9 cellular contexts compared by ENCODE assay signal in genomic region chr1:155591770-155592169, GRCh38. TPM values are rescaled to one million over a fixed set of nuclear protein-coding genes. Genes with fewer than 3 reads are reported as not detected.
DNase-seq lines count a peak whose midpoint lies in the region; FAIRE-seq and TF ChIP-seq lines count a peak whose summit lies in the region.
"Had no signal": no experiment of that assay in that cellular context is flagged by ENCODE, and none has a peak within 500 bp of the region (broad histone marks: within the 10 kb centered on the region; RNA-seq: fewer than 3 reads in every experiment).

No MANE protein-coding gene starts in this region.

- FAIRE-seq in keratinocyte (lab: Jason Lieb, UNC) = peak; percentile 57

- dilution Hi-C loops in keratinocyte (cut with MboI; ENCODE audit: extremely low pct_ligation_motif_present, low sequenced_read_pairs) = no loop called here

- H3K27ac ChIP-seq in keratinocyte (ENCODE audit: control insufficient read depth, insufficient read depth, low read length) (no peak overlapping the region), testis (no peak overlapping the region)
- H3K27ac ChIP-seq: BLaER1 had no signal

- no peak overlapping the region for H3K4me2 ChIP-seq in keratinocyte (ENCODE audit: control insufficient read depth, extremely low read depth, insufficient read depth, low read depth, low read length)
- H3K4me2 ChIP-seq: BLaER1 had no signal

- intact Hi-C loops in testis (cut with DNase I; ENCODE audit: low total_unique reads) = loop anchor here (10.0 kb wide), 2 partner anchors 267 to 337 kb away; partner anchors contain the start of genes ENTREP3 and RUSC1

- TF ChIP-seq POLR2A in testis (IDR thresholded peaks at IDR 0.05) = no peak

- WGBS in testis, 2 donors = 42 to 52% methylated on average over 6 of the region's 6 CpGs

- H2AFZ ChIP-seq in keratinocyte (ENCODE audit: control insufficient read depth, low read length) = peak overlapping the region; percentile 63

- no peak overlapping the region for H3K4me3 ChIP-seq in keratinocyte (ENCODE audit: control insufficient read depth in 2 of 3, extremely low read depth in 1 of 3, insufficient read depth in 2 of 3, low read depth in 1 of 3, low read length in 3 of 3)
- H3K4me3 ChIP-seq in testis = no peak overlapping the region
- H3K4me3 ChIP-seq: BLaER1 had no signal

- H3K79me2 ChIP-seq in keratinocyte (ENCODE audit: control insufficient read depth, insufficient read depth, low read length) = no peaks in the 10 kb centered on the region

- TF ChIP-seq CTCF in keratinocyte (optimal IDR thresholded peaks at IDR 0.05 in 1 of 3, IDR thresholded peaks at IDR 0.05 in 1 of 3, conservative IDR thresholded peaks at IDR 0.05 in 1 of 3; ENCODE audit: extremely low read depth in 1 of 3, insufficient read depth in 2 of 3, low read length in 3 of 3) = peak in 2 of 3 experiments; percentile 30 to 42
- peak; percentile 31 to 64 (median 56) for TF ChIP-seq CTCF in testis (IDR thresholded peaks at IDR 0.05)

- peak; percentile 28 to 90 (median 72) for DNase-seq in NCI-H1417 (lab: John Stamatoyannopoulos, UW)
- no peak for DNase-seq in NCI-H1417 treated with DMSO at 0.1 percent for 48 hours (lab: John Stamatoyannopoulos, UW)
- peak; percentile 42 for DNase-seq in HuH-7 (ENCODE audit: low spot score)
- peak; percentile 39 for DNase-seq in NOMO-1 treated with dmso at 0.1 percent for 144 hours (lab: John Stamatoyannopoulos, UW; ENCODE audit: unreplicated experiment)
- peak; percentile 26 to 82 for DNase-seq in T47D (ENCODE audit: low read depth in 1 of 2, low spot score in 1 of 2)
- no peak for DNase-seq in keratinocyte (ENCODE audit: low read depth, low spot score)
- peak; percentile 33 for DNase-seq in testis
- DNase-seq in islet precursor cell = no peak

- no peak overlapping the region for H3K9ac ChIP-seq in keratinocyte (ENCODE audit: control insufficient read depth, extremely low read depth, insufficient read depth, low read length)
- H3K9ac ChIP-seq: BLaER1 had no signal

- no peaks in the 10 kb centered on the region for H3K27me3 ChIP-seq in keratinocyte (ENCODE audit: control insufficient read depth, extremely low read depth, insufficient read depth, low read length)
- no peaks in the 10 kb centered on the region for H3K27me3 ChIP-seq in testis
- H3K27me3 ChIP-seq: BLaER1 had no signal

- no peaks in the 10 kb centered on the region for H3K9me1 ChIP-seq in keratinocyte (ENCODE audit: control insufficient read depth, extremely low read depth, insufficient read depth, low read length)

- in situ Hi-C loops in T47D (cut with HindIII; ENCODE audit: low pct_unique_long_range_greater_than_20kb, low sequenced_read_pairs) = no loop called here

- no peaks in the 10 kb centered on the region for H3K4me1 ChIP-seq in keratinocyte (ENCODE audit: control insufficient read depth, extremely low read depth, insufficient read depth, low read length)
- H3K4me1 ChIP-seq in testis = no peaks in the 10 kb centered on the region
- H3K4me1 ChIP-seq: BLaER1 had no signal

- H4K20me1 ChIP-seq in keratinocyte (ENCODE audit: control insufficient read depth, extremely low read depth, insufficient read depth, low read length) = no peaks in the 10 kb centered on the region
- H4K20me1 ChIP-seq: BLaER1 had no signal

- H3K36me3 ChIP-seq in keratinocyte (ENCODE audit: control insufficient read depth in 2 of 2, extremely low read depth in 1 of 2, insufficient read depth in 2 of 2, low read length in 2 of 2) (no peaks in the 10 kb centered on the region), testis (ENCODE audit: low read depth, missing control alignments) (no peaks in the 10 kb centered on the region)

- H3K9me3 ChIP-seq in keratinocyte (ENCODE audit: control insufficient read depth, low read depth, low read length) (no peaks in the 10 kb centered on the region), testis (no peaks in the 10 kb centered on the region)
- H3K9me3 ChIP-seq: BLaER1 had no signal

RNA-seq across cellular contexts. Expression of gene MSTO1, which starts 18.2 kb away (rescaled TPM):
- polyA plus RNA-seq in keratinocyte (25.4 to 41.1 TPM (median 30.5 TPM) in 3 replicates), testis (ENCODE audit: insufficient read depth, low read depth, low replicate concordance) (140 TPM)
- polyA plus RNA-seq in keratinocyte (2011; ENCODE audit: low read depth) = 10.1 TPM
- polyA plus RNA-seq in keratinocyte (2011; cell fraction: cytosol; rRNA removed) = 22.3 and 23.0 TPM in 2 replicates
- 78.4 and 94.8 TPM in 2 replicates for polyA plus RNA-seq in keratinocyte (2011; cell fraction: nucleus; rRNA removed)
- polyA plus RNA-seq in keratinocyte (2012; ENCODE audit: low replicate concordance) = 22.1 and 44.4 TPM in 2 replicates
- 39.8 to 71.2 TPM (median 42.2 TPM) in 3 replicates for polyA minus RNA-seq in keratinocyte
- 19.4 TPM for polyA minus RNA-seq in keratinocyte (2011; cell fraction: cytosol; rRNA and poly(A)+ RNA removed)
- polyA minus RNA-seq in keratinocyte (2011; cell fraction: nucleus; rRNA and poly(A)+ RNA removed) = 32.3 and 42.7 TPM in 2 replicates
- 10 to 100 TPM; 50.0 to 62.4 TPM for total RNA-seq in testis

RNA-seq across cellular contexts. Expression of gene ASH1L, which starts 29.2 kb away (rescaled TPM):
- polyA plus RNA-seq in keratinocyte = 12.1 to 14.2 TPM (median 13.8 TPM) in 3 replicates
- polyA plus RNA-seq in keratinocyte (2011; ENCODE audit: low read depth) = 31.4 TPM
- polyA plus RNA-seq in keratinocyte (2011; cell fraction: cytosol; rRNA removed) = 6.0 and 10.5 TPM in 2 replicates
- 38.8 and 39.7 TPM in 2 replicates for polyA plus RNA-seq in keratinocyte (2011; cell fraction: nucleus; rRNA removed)
- polyA plus RNA-seq in keratinocyte (2012; ENCODE audit: low replicate concordance) = 9.4 and 11.5 TPM in 2 replicates
- 11.8 to 43.8 TPM (median 22.1 TPM) in 3 replicates for polyA minus RNA-seq in keratinocyte
- polyA minus RNA-seq in keratinocyte (2011; cell fraction: cytosol; rRNA and poly(A)+ RNA removed) = 9.6 TPM
- 34.3 and 70.6 TPM in 2 replicates for polyA minus RNA-seq in keratinocyte (2011; cell fraction: nucleus; rRNA and poly(A)+ RNA removed)
- total RNA-seq in testis = 10 to 100 TPM; 87.6 to 93.0 TPM
- 20.6 TPM for polyA plus RNA-seq in testis (ENCODE audit: insufficient read depth, low read depth, low replicate concordance)

Comparison
In these comparisons a context has a peak if more than half of its experiments do, and no peak if none do; other contexts are left out.
1. DNase-seq: peak in NCI-H1417 (3 of 3), HuH-7 (single experiment), NOMO-1 treated with dmso at 0.1 percent for 144 hours (single experiment), T47D (2 of 2) and testis (single experiment); none in NCI-H1417 treated with DMSO at 0.1 percent for 48 hours (single experiment), keratinocyte (single experiment) and islet precursor cell (single experiment).